Comparison of ENCODE assay signal across 20 cellular contexts in genomic region chr12:132571598-132571997, GRCh38. TPM values are rescaled to one million over a fixed set of nuclear protein-coding genes. Genes with fewer than 3 reads are reported as not detected.
DNase-seq lines count a peak whose midpoint lies in the region; ATAC-seq, FAIRE-seq and TF ChIP-seq lines count a peak whose summit lies in the region.
"Had no signal": no experiment of that assay in that cellular context is flagged by ENCODE, and none has a peak within 500 bp of the region (broad histone marks: within the 10 kb centered on the region; RNA-seq: fewer than 3 reads in every experiment).

No MANE protein-coding gene starts in this region.

- H3K36me3 ChIP-seq in HEK293 (ENCODE audit: control insufficient read depth in 2 of 2, insufficient read depth in 1 of 2, low read length in 2 of 2) (peaks cover 0 to 73% of the 10 kb centered on the region in 2 experiments; a peak in 1 of 3 replicates), K562 (ENCODE audit: control insufficient read depth, insufficient read depth, low read length) (peaks cover 87% of the 10 kb centered on the region; the same call in 2 of the 3 replicates), left lung (peaks cover 0 to 63% of the 10 kb centered on the region in 2 donors), brain microvascular endothelial cell (replicated peaks) (peaks cover 17% of the 10 kb centered on the region)
- H3K36me3 ChIP-seq: BE2C had no signal

- FAIRE-seq in K562 (lab: Jason Lieb, UNC): no peak
- FAIRE-seq: A204.1, H1 had no signal

- H3K9me3 ChIP-seq in HEK293 (ENCODE audit: control insufficient read depth, insufficient read depth, low read depth, low read length) (no peaks in the 10 kb centered on the region), K562 (replicated peaks; ENCODE audit: control insufficient read depth, insufficient read depth, low read depth, low read length) (no peaks in the 10 kb centered on the region), left lung (no peaks in the 10 kb centered on the region)
- H3K9me3 ChIP-seq: BE2C had no signal

- 0 out of 3 replicates have a peak, but pooled peaks cover under 1% of the 10 kb centered on the region for H3K79me2 ChIP-seq in K562 (ENCODE audit: control insufficient read depth, insufficient read depth, low read length)

- no TSS peak for BruUV-seq in K562 (replicated peaks; lab: Mats Ljungman, UMichigan)

- H3K4me1 ChIP-seq in HEK293 (ENCODE audit: control insufficient read depth, insufficient read depth, low read length) (no peaks in the 10 kb centered on the region), K562 (replicated peaks in 1 of 2; ENCODE audit: control insufficient read depth in 2 of 2, insufficient read depth in 2 of 2, low read length in 2 of 2) (peaks cover 0 to 61% of the 10 kb centered on the region in 2 experiments; a peak in 2 of 5 replicates), left lung (no peaks in the 10 kb centered on the region)
- H3K4me1 ChIP-seq: BE2C had no signal

- no peak overlapping the region; a peak in 1 of 4 replicates for H3K9ac ChIP-seq in K562 (ENCODE audit: insufficient read depth in 1 of 2, low read depth in 2 of 2, low read length in 2 of 2)

- in situ Hi-C loops in K562 (cut with MboI): no loop called here
- in situ Hi-C loops in brain microvascular endothelial cell (cut with HindIII; ENCODE audit: low pct_ligation_motif_present, low sequenced_read_pairs): no loop called here

- no peak for TF ChIP-seq RAD21 in K562 (CRISPR knock-in tag; conservative IDR thresholded peaks at IDR 0.05 in 1 of 2, IDR thresholded peaks at IDR 0.05 in 1 of 2)

- ATAC-seq in K562 (no peak), left lung (peak; percentile 2), left cardiac atrium (no peak)

- no peaks in the 10 kb centered on the region for H3K27me3 ChIP-seq in K562 (ENCODE audit: control insufficient read depth in 2 of 2, insufficient read depth in 2 of 2, low read length in 2 of 2)
- H3K27me3 ChIP-seq in left lung: no peaks in the 10 kb centered on the region
- H3K27me3 ChIP-seq in brain microvascular endothelial cell (replicated peaks): no peaks in the 10 kb centered on the region
- H3K27me3 ChIP-seq: BE2C had no signal

- H3K27ac ChIP-seq in HEK293 (ENCODE audit: extremely low read depth, low read depth, low read length): no peak overlapping the region
- no peak overlapping the region for H3K27ac ChIP-seq in K562 (ENCODE audit: extremely low read depth, low read depth, low read length)
- no peak overlapping the region for H3K27ac ChIP-seq in left lung
- no peak overlapping the region for H3K27ac ChIP-seq in brain microvascular endothelial cell

- no peak for TF ChIP-seq POLR2A in K562 (conservative IDR thresholded peaks at IDR 0.05)

- no peak overlapping the region for H3K4me2 ChIP-seq in K562 (ENCODE audit: insufficient read depth, low read length)

- POLR2A ChIA-PET in HEK293 (lab: Yijun Ruan, JAX) (no interaction called here), K562 (lab: Yijun Ruan, JAX) (no interaction called here)

- 93% methylated on average over 10 of the region's 20 CpGs for WGBS in K562 (ENCODE audit: insufficient coverage, low coverage, missing lambda C conversion rate)

- no peaks in the 10 kb centered on the region; the same call in 1 of the 2 replicates for H4K20me1 ChIP-seq in K562 (replicated peaks; ENCODE audit: control insufficient read depth, insufficient read depth, low read length)

- DNase-seq in K562 (ENCODE audit: extremely low read depth in 1 of 4, low spot score in 3 of 4): no peak
- no peak for DNase-seq in left lung
- no peak for DNase-seq in GF-D8 (lab: John Stamatoyannopoulos, UW)
- DNase-seq in brain microvascular endothelial cell: no peak
- no peak for DNase-seq in left cardiac atrium
- DNase-seq in NCI-H226: no peak
- DNase-seq: ACHN; BE2C; C1 segment of cervical spinal cord; CD4-positive, CD25-positive, alpha-beta regulatory T cell; CD8-positive, alpha-beta memory T cell; COR-L47; DMS 273 treated with DMSO at 0.1 percent for 48 hours; DMS53; DND-41; GDM1; H9 had no signal

- intact Hi-C loops in K562 (cut with micrococcal nuclease) (no loop called here), left lung (cut with DNase I) (no loop called here), left cardiac atrium (cut with DNase I) (no loop called here)

- H3K9me1 ChIP-seq in K562 (ENCODE audit: control insufficient read depth, insufficient read depth, low read length): no peaks in the 10 kb centered on the region

- CTCF ChIA-PET in HEK293 (lab: Yijun Ruan, JAX) (no interaction called here), K562 (lab: Yijun Ruan, JAX; ENCODE audit: low intra/inter-chr PET ratio) (no interaction called here)

- no peak for TF ChIP-seq EP300 in K562 (IDR thresholded peaks at IDR 0.05; ENCODE audit: low read length)

- TF ChIP-seq CTCF in HEK293 (tag by site-specific recombination; IDR thresholded peaks at IDR 0.05): no peak
- no peak for TF ChIP-seq CTCF in K562 (IDR thresholded peaks at IDR 0.05 in 2 of 3, conservative IDR thresholded peaks at IDR 0.05 in 1 of 3; ENCODE audit: insufficient read depth in 2 of 3, low read depth in 1 of 3, low read length in 3 of 3)
- no peak for TF ChIP-seq CTCF in left lung (IDR thresholded peaks at IDR 0.05)
- TF ChIP-seq CTCF in brain microvascular endothelial cell (IDR thresholded peaks at IDR 0.05; ENCODE audit: low read depth, low read length, missing control alignments): no peak

- H3K4me3 ChIP-seq in HEK293 (ENCODE audit: low read depth, low read length) (no peak overlapping the region), K562 (no peak overlapping the region), left lung (no peak overlapping the region), brain microvascular endothelial cell (ENCODE audit: low read depth, low read length) (no peak overlapping the region)

- no peak overlapping the region for H2AFZ ChIP-seq in K562 (ENCODE audit: low read depth, low read length)

TF ChIP-seq in HEK293, 187 proteins besides CTCF, POLR2A, EP300 and RAD21 (continues in another document):
- no peak for TF ChIP-seq ZNF645 (tag by site-specific recombination; IDR thresholded peaks at IDR 0.05)

TF ChIP-seq in K562, 482 proteins besides CTCF, POLR2A, EP300 and RAD21:
- no peak for TF ChIP-seq WHSC1 (IDR thresholded peaks at IDR 0.05; ENCODE audit: low read length)
- 0 out of 2 replicates have a peak, but pooled peaks have one; percentile 1 for TF ChIP-seq POLR2G (IDR thresholded peaks at IDR 0.05; ENCODE audit: low read depth, low read length)

RNA-seq across cellular contexts. Expression of gene LRCOL1, which starts 38.8 kb away (rescaled TPM):
- not detected in 2 replicates for total RNA-seq in K562 (2011; cell fraction: chromatin; rRNA removed; ENCODE audit: low replicate concordance)
- not detected in 2 replicates for total RNA-seq in K562 (2011; cell fraction: nucleolus; rRNA removed)
- not detected in 2 replicates for total RNA-seq in K562 (2011; cell fraction: nucleoplasm; rRNA removed)
- not detected in 2 replicates for total RNA-seq in K562 (2014; rRNA removed)
- total RNA-seq in K562 (2014; rRNA removed; fragmentation: Illumina TruSeq; extraction: Trizol): not detected in 2 replicates
- not detected in 2 replicates for total RNA-seq in K562 (2015; rRNA removed; fragmentation: Illumina TruSeq; extraction: Trizol)
- not detected in 2 replicates for total RNA-seq in K562 (2021)
- not detected in 2 replicates for polyA plus RNA-seq in K562 (2011; rRNA removed)
- 0.09 TPM in 1 of 2 replicates, not detected in the other for polyA plus RNA-seq in K562 (2011; cell fraction: cytosol; rRNA removed)
- polyA plus RNA-seq in K562 (2011; cell fraction: nucleus; rRNA removed): 0.20 TPM in 1 of 2 replicates, not detected in the other
- polyA plus RNA-seq in K562 (2012): not detected in 2 replicates
- polyA plus RNA-seq in K562 (2014; fragmentation: Illumina TruSeq; extraction: Trizol): not detected in 2 replicates
- not detected for polyA plus RNA-seq in K562 (2014; fragmentation: Nextera tagmentation; extraction: Ambion mirVana)
- not detected in 2 replicates for polyA plus RNA-seq in K562 (2014; rRNA removed)
- not detected in 2 replicates for polyA minus RNA-seq in K562 (2011; rRNA and poly(A)+ RNA removed)
- polyA minus RNA-seq in K562 (2011; cell fraction: cytosol; rRNA and poly(A)+ RNA removed): not detected in 2 replicates
- polyA minus RNA-seq in K562 (2011; cell fraction: nucleus; rRNA and poly(A)+ RNA removed): not detected in 2 replicates
- 1 to 10 TPM in 1 of 2 donors, under 1 TPM in 1; 0.84 to 1.6 TPM for total RNA-seq in left lung
- not detected for total RNA-seq in left cardiac atrium
- total RNA-seq: CD4-positive, CD25-positive, alpha-beta regulatory T cell; CD8-positive, alpha-beta memory T cell; H1; H9 had no signal
- polyA plus RNA-seq: CD4-positive, CD25-positive, alpha-beta regulatory T cell; CD8-positive, alpha-beta memory T cell; H1 had no signal

RNA-seq across cellular contexts. Expression of gene P2RX2, which starts 47.0 kb away (rescaled TPM):
- not detected in 2 replicates for total RNA-seq in K562 (2011; cell fraction: chromatin; rRNA removed; ENCODE audit: low replicate concordance)
- total RNA-seq in K562 (2011; cell fraction: nucleolus; rRNA removed): not detected in 2 replicates
- not detected in 2 replicates for total RNA-seq in K562 (2011; cell fraction: nucleoplasm; rRNA removed)
- not detected in 2 replicates for total RNA-seq in K562 (2014; rRNA removed)
- not detected in 2 replicates for total RNA-seq in K562 (2014; rRNA removed; fragmentation: Illumina TruSeq; extraction: Trizol)
- total RNA-seq in K562 (2015; rRNA removed; fragmentation: Illumina TruSeq; extraction: Trizol): not detected in 2 replicates
- total RNA-seq in K562 (2021): not detected in 2 replicates
- polyA plus RNA-seq in K562 (2011; rRNA removed): not detected in 2 replicates
- polyA plus RNA-seq in K562 (2011; cell fraction: cytosol; rRNA removed): not detected in 2 replicates
- not detected in 2 replicates for polyA plus RNA-seq in K562 (2011; cell fraction: nucleus; rRNA removed)
- 0.06 and 0.14 TPM in 2 replicates for polyA plus RNA-seq in K562 (2012)
- polyA plus RNA-seq in K562 (2014; fragmentation: Illumina TruSeq; extraction: Trizol): not detected in 2 replicates
- polyA plus RNA-seq in K562 (2014; fragmentation: Nextera tagmentation; extraction: Ambion mirVana): not detected
- polyA plus RNA-seq in K562 (2014; rRNA removed): not detected in 2 replicates
- not detected in 2 replicates for polyA minus RNA-seq in K562 (2011; rRNA and poly(A)+ RNA removed)
- polyA minus RNA-seq in K562 (2011; cell fraction: cytosol; rRNA and poly(A)+ RNA removed): not detected in 2 replicates
- polyA minus RNA-seq in K562 (2011; cell fraction: nucleus; rRNA and poly(A)+ RNA removed): not detected in 2 replicates
- total RNA-seq in left lung: not detected
- total RNA-seq in left cardiac atrium: not detected
- total RNA-seq: CD4-positive, CD25-positive, alpha-beta regulatory T cell; CD8-positive, alpha-beta memory T cell had no signal
- polyA plus RNA-seq: CD4-positive, CD25-positive, alpha-beta regulatory T cell; CD8-positive, alpha-beta memory T cell had no signal
